Comparison of ENCODE assay signal across 10 cellular contexts in genomic region chr19:18611327-18612050, GRCh38. TPM values are rescaled to one million over a fixed set of nuclear protein-coding genes. Genes with fewer than 3 reads are reported as not detected.
A peak's percentile ranks its signal among the peaks of the same experiment; 100 is the strongest.
DNase-seq lines count a peak whose midpoint lies in the region; ATAC-seq and TF ChIP-seq lines count a peak whose summit lies in the region.
"Had no signal": no experiment of that assay in that cellular context is flagged by ENCODE, and none has a peak within 500 bp of the region (broad histone marks: within the 10 kb centered on the region; RNA-seq: fewer than 3 reads in every experiment).

No MANE protein-coding gene starts in this region.

- no peak for TF ChIP-seq CTCF in left ventricle myocardium inferior (IDR thresholded peaks at IDR 0.05; ENCODE audit: borderline replicate concordance)
- no peak for TF ChIP-seq CTCF in PC-3 (conservative IDR thresholded peaks at IDR 0.05; ENCODE audit: low read depth, low read length)
- no peak for TF ChIP-seq CTCF in upper lobe of right lung (IDR thresholded peaks at IDR 0.05)

- H3K79me2 ChIP-seq in PC-3 (ENCODE audit: low read length): no peaks in the 10 kb centered on the region

- peak overlapping the region; percentile 56; the same call in 1 of the 2 replicates for H3K4me2 ChIP-seq in PC-3 (ENCODE audit: low read length)

- peak overlapping the region; percentile 68 for H3K4me3 ChIP-seq in left ventricle myocardium inferior
- H3K4me3 ChIP-seq in PC-3 (ENCODE audit: low read length): no peak overlapping the region
- H3K4me3 ChIP-seq in iPS-18a (ENCODE audit: low read length): peak overlapping the region; percentile 59
- H3K4me3 ChIP-seq in stomach smooth muscle (ENCODE audit: low read length in 2 of 2): peak overlapping the region; percentile 56 to 69
- H3K4me3 ChIP-seq in upper lobe of right lung: no peak overlapping the region

- ATAC-seq in left cardiac atrium (no peak), PC-3 (0 out of 2 replicates have a peak, but pooled peaks have one; percentile 21), HG02970 (IDR thresholded peaks at IDR 0.05; ENCODE audit: low FRiP score, unreplicated experiment) (no peak), upper lobe of right lung (no peak)

- H3K27me3 ChIP-seq in left ventricle myocardium inferior (ENCODE audit: low read depth) (peaks cover 97% of the 10 kb centered on the region), PC-3 (ENCODE audit: low read length) (peaks cover 75% of the 10 kb centered on the region), iPS-18a (ENCODE audit: control insufficient read depth, insufficient read depth, low read length) (peaks cover 96% of the 10 kb centered on the region), stomach smooth muscle (ENCODE audit: control insufficient read depth in 1 of 2, insufficient read depth in 2 of 2, low read length in 2 of 2) (peaks cover 59 to 80% of the 10 kb centered on the region in 2 donors), upper lobe of right lung (peaks cover 92% of the 10 kb centered on the region)

- no peaks in the 10 kb centered on the region for H3K9me2 ChIP-seq in PC-3 (replicated peaks; ENCODE audit: low read length)

- intact Hi-C loops in left ventricle myocardium inferior (cut with micrococcal nuclease): no loop called here
- intact Hi-C loops in left cardiac atrium (cut with DNase I): no loop called here
- intact Hi-C loops in PC-3 (cut with micrococcal nuclease): no loop called here
- intact Hi-C loops in upper lobe of right lung (cut with DNase I): no loop called here

- peaks cover 5% of the 10 kb centered on the region for H3F3A ChIP-seq in PC-3 (ENCODE audit: low read length, unreplicated experiment)

- no TSS peak for BruUV-seq in PC-3 (replicated peaks; lab: Mats Ljungman, UMichigan)

- no peaks in the 10 kb centered on the region for H3K9me3 ChIP-seq in left ventricle myocardium inferior (replicated peaks)
- H3K9me3 ChIP-seq in PC-3 (ENCODE audit: low read length): no peaks in the 10 kb centered on the region
- no peaks in the 10 kb centered on the region for H3K9me3 ChIP-seq in iPS-18a (ENCODE audit: control insufficient read depth, low read depth, low read length)
- no peaks in the 10 kb centered on the region for H3K9me3 ChIP-seq in stomach smooth muscle (ENCODE audit: control insufficient read depth in 2 of 2, low read length in 2 of 2)
- H3K9me3 ChIP-seq in upper lobe of right lung: no peaks in the 10 kb centered on the region

- H3K36me3 ChIP-seq in left ventricle myocardium inferior: no peaks in the 10 kb centered on the region
- H3K36me3 ChIP-seq in PC-3 (ENCODE audit: low read depth, low read length): no peaks in the 10 kb centered on the region
- H3K36me3 ChIP-seq in iPS-18a (ENCODE audit: control insufficient read depth, low read depth, low read length): no peaks in the 10 kb centered on the region
- H3K36me3 ChIP-seq in stomach smooth muscle (ENCODE audit: control insufficient read depth in 2 of 2, insufficient read depth in 2 of 2, low read length in 2 of 2): no peaks in the 10 kb centered on the region
- H3K36me3 ChIP-seq in upper lobe of right lung: no peaks in the 10 kb centered on the region

- H3K27ac ChIP-seq in left ventricle myocardium inferior (replicated peaks): no peak overlapping the region
- H3K27ac ChIP-seq in PC-3 (ENCODE audit: low read length): no peak overlapping the region
- no peak overlapping the region for H3K27ac ChIP-seq in iPS-18a (ENCODE audit: low read length)
- no peak overlapping the region for H3K27ac ChIP-seq in stomach smooth muscle (ENCODE audit: low read length)
- no peak overlapping the region for H3K27ac ChIP-seq in upper lobe of right lung

- DNase-seq in left ventricle myocardium inferior (no peak), left cardiac atrium (no peak), PC-3 (no peak), upper lobe of right lung (no peak)
- DNase-seq in stimulated activated CD4-positive, alpha-beta T cell treated with anti-CD3 and anti-CD28 coated beads, Interleukin-2, amount 100 ng/mL, for 48 hours: no peak
- DNase-seq: amniotic stem cell, T-helper 9 cell had no signal

- no peak overlapping the region for H2AFZ ChIP-seq in PC-3 (ENCODE audit: low read length)

- CTCF ChIA-PET in PC-3 (lab: Charles Lee): no interaction called here

- H4K20me1 ChIP-seq in PC-3 (ENCODE audit: low read length): no peaks in the 10 kb centered on the region

- POLR2A ChIA-PET in PC-3 (lab: Charles Lee; ENCODE audit: unreplicated experiment): no interaction called here

- H3K9ac ChIP-seq in PC-3 (ENCODE audit: low read length): no peak overlapping the region
- H3K9ac ChIP-seq in iPS-18a (ENCODE audit: low read length): no peak overlapping the region
- no peak overlapping the region for H3K9ac ChIP-seq in stomach smooth muscle (ENCODE audit: low read length in 2 of 2)

- peaks cover 52% of the 10 kb centered on the region for H3K4me1 ChIP-seq in left ventricle myocardium inferior
- peaks cover 9% of the 10 kb centered on the region; the same call in 1 of the 2 replicates for H3K4me1 ChIP-seq in PC-3 (ENCODE audit: insufficient read depth, low read length)
- H3K4me1 ChIP-seq in iPS-18a (ENCODE audit: control insufficient read depth, low read depth, low read length): peaks cover 39% of the 10 kb centered on the region
- H3K4me1 ChIP-seq in stomach smooth muscle (ENCODE audit: control insufficient read depth, insufficient read depth, low read length): peaks cover 30% of the 10 kb centered on the region
- peaks cover 35% of the 10 kb centered on the region for H3K4me1 ChIP-seq in upper lobe of right lung

RNA-seq across cellular contexts. Expression of gene TMEM59L, which starts 1.2 kb away (rescaled TPM):
- total RNA-seq in left ventricle myocardium inferior (1.5 TPM), left cardiac atrium (1 to 10 TPM; 1.9 to 3.3 TPM), PC-3 (2014; rRNA removed) (0.17 and 0.44 TPM in 2 replicates), upper lobe of right lung (2.2 TPM)

RNA-seq across cellular contexts. Expression of gene CRLF1, which starts 4.9 kb away (rescaled TPM):
- total RNA-seq in left ventricle myocardium inferior: 20.0 TPM
- 10 to 100 TPM; 26.8 to 66.7 TPM for total RNA-seq in left cardiac atrium
- total RNA-seq in PC-3 (2014; rRNA removed): 0.23 and 2.6 TPM in 2 replicates
- total RNA-seq in upper lobe of right lung: 23.4 TPM

RNA-seq across cellular contexts. Expression of gene REX1BD, which starts 22.9 kb away (rescaled TPM):
- total RNA-seq in left ventricle myocardium inferior (76.6 TPM), left cardiac atrium (10 to 100 TPM; 65.3 to 76.0 TPM), PC-3 (2014; rRNA removed) (121 and 207 TPM in 2 replicates), upper lobe of right lung (57.1 TPM)

RNA-seq across cellular contexts. Expression of gene KLHL26, which starts 25.3 kb away (rescaled TPM):
- total RNA-seq in left ventricle myocardium inferior: 6.2 TPM
- total RNA-seq in left cardiac atrium: 10 to 100 TPM in 1 of 2 donors, 1 to 10 TPM in 1; 7.8 to 10.2 TPM
- total RNA-seq in PC-3 (2014; rRNA removed): 8.4 and 12.7 TPM in 2 replicates
- 11.8 TPM for total RNA-seq in upper lobe of right lung

RNA-seq across cellular contexts. Expression of gene UBA52, which starts 39.8 kb away (rescaled TPM):
- total RNA-seq in left ventricle myocardium inferior (643 TPM), left cardiac atrium (100 to 1,000 TPM; 696 to 720 TPM), PC-3 (2014; rRNA removed) (871 and 1,108 TPM in 2 replicates), upper lobe of right lung (840 TPM)

Comparison
In these comparisons a context has a peak if more than half of its experiments do, and no peak if none do; other contexts are left out.
1. H3K4me3 ChIP-seq: peak in left ventricle myocardium inferior (single experiment), iPS-18a (single experiment) and stomach smooth muscle (2 of 2); none in PC-3 (single experiment) and upper lobe of right lung (single experiment).